16 cellular contexts compared by ENCODE assay signal in genomic region chr1:178947688-178948003, GRCh38.
DNase-seq lines count a peak whose midpoint lies in the region; ATAC-seq, FAIRE-seq and TF ChIP-seq lines count a peak whose summit lies in the region.
"Had no signal": no experiment of that assay in that cellular context is flagged by ENCODE, and none has a peak within 500 bp of the region (broad histone marks: within the 10 kb centered on the region; RNA-seq: fewer than 3 reads in every experiment).

No MANE protein-coding gene starts in this region.

- H3K4me1 Mint-ChIP-seq in activated CD8-positive, alpha-beta memory T cell treated with anti-CD3 and anti-CD28 coated beads, Interleukin-2, amount 10 ng/mL, durations not matched to agents 7 days and 5 days: peaks cover 6% of the 10 kb centered on the region
- H3K4me1 Mint-ChIP-seq: CD8-positive, alpha-beta memory T cell had no signal

- H3K9me3 ChIP-seq in pancreas: no peaks in the 10 kb centered on the region
- H3K9me3 ChIP-seq: BLaER1 had no signal

- peak overlapping the region in 3 of 4 donors; percentile 36 to 84 (median 66) for H3K27ac ChIP-seq in pancreas
- H3K27ac ChIP-seq: BLaER1, HL-60 had no signal

- H3K9me3 Mint-ChIP-seq in activated CD8-positive, alpha-beta memory T cell treated with anti-CD3 and anti-CD28 coated beads, Interleukin-2, amount 10 ng/mL, durations not matched to agents 7 days and 5 days (ENCODE audit: low read depth): no peaks in the 10 kb centered on the region
- H3K9me3 Mint-ChIP-seq: CD8-positive, alpha-beta memory T cell; H9 had no signal

- no peaks in the 10 kb centered on the region for H3K36me3 Mint-ChIP-seq in activated CD8-positive, alpha-beta memory T cell treated with anti-CD3 and anti-CD28 coated beads, Interleukin-2, amount 10 ng/mL, durations not matched to agents 7 days and 5 days

- H3K27me3 ChIP-seq in pancreas: no peaks in the 10 kb centered on the region
- H3K27me3 ChIP-seq: BLaER1 had no signal

- DNase-seq in activated CD8-positive, alpha-beta memory T cell treated with anti-CD3 and anti-CD28 coated beads for 24 hours: peak; percentile 3
- DNase-seq in activated CD8-positive, alpha-beta memory T cell treated with anti-CD3 and anti-CD28 coated beads, Interleukin-2, amount 10 ng/mL, durations not matched to agents 7 days and 5 days: no peak
- DNase-seq in left lobe of liver (ENCODE audit: low spot score): peak; percentile 28
- no peak for DNase-seq in pancreas
- no peak for DNase-seq in UCSD-AML1 (lab: John Stamatoyannopoulos, UW; ENCODE audit: unreplicated experiment)
- DNase-seq in GM13977 (ENCODE audit: low spot score): no peak
- DNase-seq: 8988T; AML-193; CD8-positive, alpha-beta memory T cell; DMS 273 treated with DMSO at 0.1 percent for 48 hours; GOT3; H9 had no signal

- CTCF ChIA-PET in activated CD8-positive, alpha-beta memory T cell treated with anti-CD3 and anti-CD28 coated beads, Interleukin-2, amount 10 ng/mL, durations not matched to agents 7 days and 5 days (lab: Charles Lee): no interaction called here

- H3K27ac Mint-ChIP-seq in activated CD8-positive, alpha-beta memory T cell treated with anti-CD3 and anti-CD28 coated beads, Interleukin-2, amount 10 ng/mL, durations not matched to agents 7 days and 5 days: no peak overlapping the region
- H3K27ac Mint-ChIP-seq: H9 had no signal

- no peak for ATAC-seq in activated CD8-positive, alpha-beta memory T cell treated with anti-CD3 and anti-CD28 coated beads, Interleukin-2, amount 10 ng/mL, durations not matched to agents 7 days and 5 days
- no peak for ATAC-seq in left lobe of liver
- peak in 1 of 4 donors; percentile 43 for ATAC-seq in pancreas
- no peak for ATAC-seq in HG03045 (IDR thresholded peaks at IDR 0.05; ENCODE audit: unreplicated experiment)

- no peaks in the 10 kb centered on the region for H3K36me3 ChIP-seq in pancreas
- H3K36me3 ChIP-seq: BLaER1 had no signal

- TF ChIP-seq CTCF in pancreas (IDR thresholded peaks at IDR 0.05) (no peak), GM13977 (IDR thresholded peaks at IDR 0.05; ENCODE audit: extremely low read depth, insufficient read depth, missing control alignments) (no peak)

- WGBS in pancreas, 2 donors: 56 to 63% methylated on average over 3 of the region's 3 CpGs

- no peak for FAIRE-seq in pancreas (lab: Jason Lieb, UNC)
- FAIRE-seq: GM18507 had no signal

- H3K4me3 Mint-ChIP-seq in activated CD8-positive, alpha-beta memory T cell treated with anti-CD3 and anti-CD28 coated beads, Interleukin-2, amount 10 ng/mL, durations not matched to agents 7 days and 5 days: no peak overlapping the region
- H3K4me3 Mint-ChIP-seq: H9 had no signal

- in situ Hi-C loops in GM13977 (cut with MboI; ENCODE audit: low pct_unique_long_range_greater_than_20kb, low sequenced_read_pairs, unreplicated experiment): no loop called here

- intact Hi-C loops in pancreas (cut with DNase I): no loop called here

- H3K4me1 ChIP-seq in pancreas: peaks cover 0 to 3% (median 0%) of the 10 kb centered on the region in 3 donors

- peaks cover 14% of the 10 kb centered on the region for H3K27me3 Mint-ChIP-seq in activated CD8-positive, alpha-beta memory T cell treated with anti-CD3 and anti-CD28 coated beads, Interleukin-2, amount 10 ng/mL, durations not matched to agents 7 days and 5 days

- no peak overlapping the region for H3K4me3 ChIP-seq in pancreas
- H3K4me3 ChIP-seq: BLaER1 had no signal

Comparison
In these comparisons a context has a peak if more than half of its experiments do, and no peak if none do; other contexts are left out.
1. DNase-seq: peak in activated CD8-positive, alpha-beta memory T cell treated with anti-CD3 and anti-CD28 coated beads for 24 hours (single experiment) and left lobe of liver (single experiment); none in activated CD8-positive, alpha-beta memory T cell treated with anti-CD3 and anti-CD28 coated beads, Interleukin-2, amount 10 ng/mL, durations not matched to agents 7 days and 5 days (single experiment), pancreas (0 of 6), UCSD-AML1 (single experiment) and GM13977 (single experiment).